ENCODE assay signal across 1 cellular context in the genomic region with DNA sequence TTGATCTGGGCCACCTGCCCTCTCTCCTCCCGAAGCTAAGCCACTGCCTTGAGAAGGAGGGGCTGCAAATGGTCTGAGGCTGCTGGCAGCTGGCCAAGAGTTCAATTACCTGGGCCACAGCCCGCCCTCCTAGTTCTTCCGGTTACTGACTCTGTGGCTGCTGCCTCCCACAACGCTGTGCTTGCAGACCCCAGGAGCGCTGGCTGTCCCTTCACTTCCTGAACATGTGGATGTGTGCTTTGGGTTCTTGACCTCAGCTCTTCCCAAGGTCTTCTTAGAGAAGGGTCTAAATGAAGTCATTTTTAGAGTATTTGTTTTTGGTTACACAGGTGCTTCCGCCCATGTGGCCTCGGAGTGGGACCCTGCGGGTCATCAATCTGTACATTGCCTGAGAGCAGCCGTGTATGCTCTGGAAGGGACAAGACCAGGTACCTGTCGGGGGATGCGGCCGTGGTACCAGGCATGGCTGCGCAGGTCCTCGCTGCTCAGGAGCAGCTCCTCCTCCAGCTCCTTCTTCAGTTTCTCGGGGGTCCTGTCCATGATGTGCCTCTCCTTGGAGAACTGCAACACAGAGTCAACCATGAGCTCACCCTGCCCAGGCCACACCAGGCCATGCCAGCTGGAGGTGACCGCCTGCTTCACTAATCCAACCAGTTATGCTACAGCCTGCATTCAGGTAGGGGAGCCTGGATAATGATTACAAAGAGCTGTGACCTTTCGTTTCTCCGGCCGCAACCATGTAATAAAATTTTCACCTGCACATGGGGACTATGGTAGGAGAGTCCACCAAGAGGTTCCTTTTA.
TF ChIP-seq lines count a peak whose summit lies in the region.

No MANE protein-coding gene starts in this region.

TF ChIP-seq in HepG2, 621 proteins besides CTCF, POLR2A, EP300 and RAD21 (continued from another document and continues in another):
- TF ChIP-seq, protein P1, sequence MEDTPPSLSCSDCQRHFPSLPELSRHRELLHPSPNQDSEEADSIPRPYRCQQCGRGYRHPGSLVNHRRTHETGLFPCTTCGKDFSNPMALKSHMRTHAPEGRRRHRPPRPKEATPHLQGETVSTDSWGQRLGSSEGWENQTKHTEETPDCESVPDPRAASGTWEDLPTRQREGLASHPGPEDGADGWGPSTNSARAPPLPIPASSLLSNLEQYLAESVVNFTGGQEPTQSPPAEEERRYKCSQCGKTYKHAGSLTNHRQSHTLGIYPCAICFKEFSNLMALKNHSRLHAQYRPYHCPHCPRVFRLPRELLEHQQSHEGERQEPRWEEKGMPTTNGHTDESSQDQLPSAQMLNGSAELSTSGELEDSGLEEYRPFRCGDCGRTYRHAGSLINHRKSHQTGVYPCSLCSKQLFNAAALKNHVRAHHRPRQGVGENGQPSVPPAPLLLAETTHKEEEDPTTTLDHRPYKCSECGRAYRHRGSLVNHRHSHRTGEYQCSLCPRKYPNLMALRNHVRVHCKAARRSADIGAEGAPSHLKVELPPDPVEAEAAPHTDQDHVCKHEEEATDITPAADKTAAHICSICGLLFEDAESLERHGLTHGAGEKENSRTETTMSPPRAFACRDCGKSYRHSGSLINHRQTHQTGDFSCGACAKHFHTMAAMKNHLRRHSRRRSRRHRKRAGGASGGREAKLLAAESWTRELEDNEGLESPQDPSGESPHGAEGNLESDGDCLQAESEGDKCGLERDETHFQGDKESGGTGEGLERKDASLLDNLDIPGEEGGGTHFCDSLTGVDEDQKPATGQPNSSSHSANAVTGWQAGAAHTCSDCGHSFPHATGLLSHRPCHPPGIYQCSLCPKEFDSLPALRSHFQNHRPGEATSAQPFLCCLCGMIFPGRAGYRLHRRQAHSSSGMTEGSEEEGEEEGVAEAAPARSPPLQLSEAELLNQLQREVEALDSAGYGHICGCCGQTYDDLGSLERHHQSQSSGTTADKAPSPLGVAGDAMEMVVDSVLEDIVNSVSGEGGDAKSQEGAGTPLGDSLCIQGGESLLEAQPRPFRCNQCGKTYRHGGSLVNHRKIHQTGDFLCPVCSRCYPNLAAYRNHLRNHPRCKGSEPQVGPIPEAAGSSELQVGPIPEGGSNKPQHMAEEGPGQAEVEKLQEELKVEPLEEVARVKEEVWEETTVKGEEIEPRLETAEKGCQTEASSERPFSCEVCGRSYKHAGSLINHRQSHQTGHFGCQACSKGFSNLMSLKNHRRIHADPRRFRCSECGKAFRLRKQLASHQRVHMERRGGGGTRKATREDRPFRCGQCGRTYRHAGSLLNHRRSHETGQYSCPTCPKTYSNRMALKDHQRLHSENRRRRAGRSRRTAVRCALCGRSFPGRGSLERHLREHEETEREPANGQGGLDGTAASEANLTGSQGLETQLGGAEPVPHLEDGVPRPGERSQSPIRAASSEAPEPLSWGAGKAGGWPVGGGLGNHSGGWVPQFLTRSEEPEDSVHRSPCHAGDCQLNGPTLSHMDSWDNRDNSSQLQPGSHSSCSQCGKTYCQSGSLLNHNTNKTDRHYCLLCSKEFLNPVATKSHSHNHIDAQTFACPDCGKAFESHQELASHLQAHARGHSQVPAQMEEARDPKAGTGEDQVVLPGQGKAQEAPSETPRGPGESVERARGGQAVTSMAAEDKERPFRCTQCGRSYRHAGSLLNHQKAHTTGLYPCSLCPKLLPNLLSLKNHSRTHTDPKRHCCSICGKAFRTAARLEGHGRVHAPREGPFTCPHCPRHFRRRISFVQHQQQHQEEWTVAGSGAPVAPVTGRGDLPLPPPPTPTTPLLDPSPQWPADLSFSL (CRISPR knock-in tag; IDR thresholded peaks at IDR 0.05), result no peak
- no peak for TF ChIP-seq ZNF510 (CRISPR knock-in tag; IDR thresholded peaks at IDR 0.05; ENCODE audit: low read depth)
- TF ChIP-seq, protein P2, sequence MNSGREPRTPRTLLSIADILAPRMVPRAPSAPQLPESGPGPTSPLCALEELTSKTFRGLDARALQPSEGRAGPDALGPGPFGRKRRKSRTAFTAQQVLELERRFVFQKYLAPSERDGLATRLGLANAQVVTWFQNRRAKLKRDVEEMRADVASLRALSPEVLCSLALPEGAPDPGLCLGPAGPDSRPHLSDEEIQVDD (CRISPR knock-in tag; IDR thresholded peaks at IDR 0.05; ENCODE audit: borderline replicate concordance), result peak; percentile 56; the same call in 1 of the 2 replicates
- no peak for TF ChIP-seq NFATC3 (CRISPR knock-in tag; IDR thresholded peaks at IDR 0.05)
- TF ChIP-seq PCBP1 (IDR thresholded peaks at IDR 0.05; ENCODE audit: borderline replicate concordance, low read depth, low read length), result no peak
- no peak for TF ChIP-seq ZNF549 (CRISPR knock-in tag; IDR thresholded peaks at IDR 0.05)
- TF ChIP-seq, protein P3, sequence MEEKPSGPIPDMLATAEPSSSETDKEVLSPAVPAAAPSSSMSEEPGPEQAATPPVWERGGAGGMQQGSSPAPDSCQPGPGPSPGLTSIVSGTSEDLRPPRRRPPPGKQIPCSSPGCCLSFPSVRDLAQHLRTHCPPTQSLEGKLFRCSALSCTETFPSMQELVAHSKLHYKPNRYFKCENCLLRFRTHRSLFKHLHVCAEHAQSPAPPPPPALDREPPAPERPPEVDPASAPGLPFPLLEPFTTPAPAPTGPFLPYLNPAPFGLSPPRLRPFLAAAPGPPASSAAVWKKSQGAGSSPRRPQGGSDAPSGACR (CRISPR knock-in tag; IDR thresholded peaks at IDR 0.05), result no peak
- 0 out of 2 replicates have a peak, but pooled peaks have one; percentile 19 for TF ChIP-seq ZNF703 (CRISPR knock-in tag; IDR thresholded peaks at IDR 0.05; ENCODE audit: borderline replicate concordance)
- TF ChIP-seq FOXK1 (CRISPR knock-in tag; IDR thresholded peaks at IDR 0.05; ENCODE audit: borderline replicate concordance, low read depth), result peak; percentile 65
- TF ChIP-seq, protein P4, sequence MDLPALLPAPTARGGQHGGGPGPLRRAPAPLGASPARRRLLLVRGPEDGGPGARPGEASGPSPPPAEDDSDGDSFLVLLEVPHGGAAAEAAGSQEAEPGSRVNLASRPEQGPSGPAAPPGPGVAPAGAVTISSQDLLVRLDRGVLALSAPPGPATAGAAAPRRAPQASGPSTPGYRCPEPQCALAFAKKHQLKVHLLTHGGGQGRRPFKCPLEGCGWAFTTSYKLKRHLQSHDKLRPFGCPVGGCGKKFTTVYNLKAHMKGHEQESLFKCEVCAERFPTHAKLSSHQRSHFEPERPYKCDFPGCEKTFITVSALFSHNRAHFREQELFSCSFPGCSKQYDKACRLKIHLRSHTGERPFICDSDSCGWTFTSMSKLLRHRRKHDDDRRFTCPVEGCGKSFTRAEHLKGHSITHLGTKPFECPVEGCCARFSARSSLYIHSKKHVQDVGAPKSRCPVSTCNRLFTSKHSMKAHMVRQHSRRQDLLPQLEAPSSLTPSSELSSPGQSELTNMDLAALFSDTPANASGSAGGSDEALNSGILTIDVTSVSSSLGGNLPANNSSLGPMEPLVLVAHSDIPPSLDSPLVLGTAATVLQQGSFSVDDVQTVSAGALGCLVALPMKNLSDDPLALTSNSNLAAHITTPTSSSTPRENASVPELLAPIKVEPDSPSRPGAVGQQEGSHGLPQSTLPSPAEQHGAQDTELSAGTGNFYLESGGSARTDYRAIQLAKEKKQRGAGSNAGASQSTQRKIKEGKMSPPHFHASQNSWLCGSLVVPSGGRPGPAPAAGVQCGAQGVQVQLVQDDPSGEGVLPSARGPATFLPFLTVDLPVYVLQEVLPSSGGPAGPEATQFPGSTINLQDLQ (CRISPR knock-in tag; IDR thresholded peaks at IDR 0.05), result no peak; the same call in 1 of the 2 replicates
- TF ChIP-seq, protein P5, sequence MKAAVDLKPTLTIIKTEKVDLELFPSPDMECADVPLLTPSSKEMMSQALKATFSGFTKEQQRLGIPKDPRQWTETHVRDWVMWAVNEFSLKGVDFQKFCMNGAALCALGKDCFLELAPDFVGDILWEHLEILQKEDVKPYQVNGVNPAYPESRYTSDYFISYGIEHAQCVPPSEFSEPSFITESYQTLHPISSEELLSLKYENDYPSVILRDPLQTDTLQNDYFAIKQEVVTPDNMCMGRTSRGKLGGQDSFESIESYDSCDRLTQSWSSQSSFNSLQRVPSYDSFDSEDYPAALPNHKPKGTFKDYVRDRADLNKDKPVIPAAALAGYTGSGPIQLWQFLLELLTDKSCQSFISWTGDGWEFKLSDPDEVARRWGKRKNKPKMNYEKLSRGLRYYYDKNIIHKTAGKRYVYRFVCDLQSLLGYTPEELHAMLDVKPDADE (CRISPR knock-in tag; IDR thresholded peaks at IDR 0.05), result no peak
- TF ChIP-seq, protein P6, sequence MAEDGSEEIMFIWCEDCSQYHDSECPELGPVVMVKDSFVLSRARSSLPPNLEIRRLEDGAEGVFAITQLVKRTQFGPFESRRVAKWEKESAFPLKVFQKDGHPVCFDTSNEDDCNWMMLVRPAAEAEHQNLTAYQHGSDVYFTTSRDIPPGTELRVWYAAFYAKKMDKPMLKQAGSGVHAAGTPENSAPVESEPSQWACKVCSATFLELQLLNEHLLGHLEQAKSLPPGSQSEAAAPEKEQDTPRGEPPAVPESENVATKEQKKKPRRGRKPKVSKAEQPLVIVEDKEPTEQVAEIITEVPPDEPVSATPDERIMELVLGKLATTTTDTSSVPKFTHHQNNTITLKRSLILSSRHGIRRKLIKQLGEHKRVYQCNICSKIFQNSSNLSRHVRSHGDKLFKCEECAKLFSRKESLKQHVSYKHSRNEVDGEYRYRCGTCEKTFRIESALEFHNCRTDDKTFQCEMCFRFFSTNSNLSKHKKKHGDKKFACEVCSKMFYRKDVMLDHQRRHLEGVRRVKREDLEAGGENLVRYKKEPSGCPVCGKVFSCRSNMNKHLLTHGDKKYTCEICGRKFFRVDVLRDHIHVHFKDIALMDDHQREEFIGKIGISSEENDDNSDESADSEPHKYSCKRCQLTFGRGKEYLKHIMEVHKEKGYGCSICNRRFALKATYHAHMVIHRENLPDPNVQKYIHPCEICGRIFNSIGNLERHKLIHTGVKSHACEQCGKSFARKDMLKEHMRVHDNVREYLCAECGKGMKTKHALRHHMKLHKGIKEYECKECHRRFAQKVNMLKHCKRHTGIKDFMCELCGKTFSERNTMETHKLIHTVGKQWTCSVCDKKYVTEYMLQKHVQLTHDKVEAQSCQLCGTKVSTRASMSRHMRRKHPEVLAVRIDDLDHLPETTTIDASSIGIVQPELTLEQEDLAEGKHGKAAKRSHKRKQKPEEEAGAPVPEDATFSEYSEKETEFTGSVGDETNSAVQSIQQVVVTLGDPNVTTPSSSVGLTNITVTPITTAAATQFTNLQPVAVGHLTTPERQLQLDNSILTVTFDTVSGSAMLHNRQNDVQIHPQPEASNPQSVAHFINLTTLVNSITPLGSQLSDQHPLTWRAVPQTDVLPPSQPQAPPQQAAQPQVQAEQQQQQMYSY (CRISPR knock-in tag; IDR thresholded peaks at IDR 0.05), result no peak
- TF ChIP-seq, protein P7, sequence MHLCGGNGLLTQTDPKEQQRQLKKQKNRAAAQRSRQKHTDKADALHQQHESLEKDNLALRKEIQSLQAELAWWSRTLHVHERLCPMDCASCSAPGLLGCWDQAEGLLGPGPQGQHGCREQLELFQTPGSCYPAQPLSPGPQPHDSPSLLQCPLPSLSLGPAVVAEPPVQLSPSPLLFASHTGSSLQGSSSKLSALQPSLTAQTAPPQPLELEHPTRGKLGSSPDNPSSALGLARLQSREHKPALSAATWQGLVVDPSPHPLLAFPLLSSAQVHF (CRISPR knock-in tag; IDR thresholded peaks at IDR 0.05), result peak; percentile 61; the same call in 1 of the 2 replicates
- TF ChIP-seq PAWR (CRISPR knock-in tag; IDR thresholded peaks at IDR 0.05; ENCODE audit: borderline replicate concordance), result no peak
- TF ChIP-seq RBM22 (optimal IDR thresholded peaks at IDR 0.05; ENCODE audit: low read length), result no peak
- no peak for TF ChIP-seq ZNF138 (CRISPR knock-in tag; IDR thresholded peaks at IDR 0.05; ENCODE audit: low read depth)
- TF ChIP-seq ZNF709 (CRISPR knock-in tag; IDR thresholded peaks at IDR 0.05), result peak; percentile 28; the same call in 1 of the 2 replicates
- peak; percentile 81 for TF ChIP-seq ZNF564 (CRISPR knock-in tag; IDR thresholded peaks at IDR 0.05)
- peak; percentile 85 for TF ChIP-seq ZNF781 (CRISPR knock-in tag; IDR thresholded peaks at IDR 0.05; ENCODE audit: borderline replicate concordance, not compliant biosample characterization)
- TF ChIP-seq MIER2 (CRISPR knock-in tag; IDR thresholded peaks at IDR 0.05), result no peak; the same call in 1 of the 2 replicates
- TF ChIP-seq ZNF331 (CRISPR knock-in tag; IDR thresholded peaks at IDR 0.05), result peak; percentile 36; the same call in 1 of the 2 replicates
- no peak for TF ChIP-seq GTF2F1 (IDR thresholded peaks at IDR 0.05; ENCODE audit: low read length)
- TF ChIP-seq, protein P8, sequence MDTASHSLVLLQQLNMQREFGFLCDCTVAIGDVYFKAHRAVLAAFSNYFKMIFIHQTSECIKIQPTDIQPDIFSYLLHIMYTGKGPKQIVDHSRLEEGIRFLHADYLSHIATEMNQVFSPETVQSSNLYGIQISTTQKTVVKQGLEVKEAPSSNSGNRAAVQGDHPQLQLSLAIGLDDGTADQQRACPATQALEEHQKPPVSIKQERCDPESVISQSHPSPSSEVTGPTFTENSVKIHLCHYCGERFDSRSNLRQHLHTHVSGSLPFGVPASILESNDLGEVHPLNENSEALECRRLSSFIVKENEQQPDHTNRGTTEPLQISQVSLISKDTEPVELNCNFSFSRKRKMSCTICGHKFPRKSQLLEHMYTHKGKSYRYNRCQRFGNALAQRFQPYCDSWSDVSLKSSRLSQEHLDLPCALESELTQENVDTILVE (CRISPR knock-in tag; IDR thresholded peaks at IDR 0.05), result peak; percentile 67
- TF ChIP-seq IRX3 (CRISPR knock-in tag; IDR thresholded peaks at IDR 0.05; ENCODE audit: borderline replicate concordance, low read depth), result peak; percentile 75; the same call in 1 of the 2 replicates
- peak; percentile 92 for TF ChIP-seq ZNF614 (CRISPR knock-in tag; IDR thresholded peaks at IDR 0.05; ENCODE audit: borderline replicate concordance)
- TF ChIP-seq, protein P9, sequence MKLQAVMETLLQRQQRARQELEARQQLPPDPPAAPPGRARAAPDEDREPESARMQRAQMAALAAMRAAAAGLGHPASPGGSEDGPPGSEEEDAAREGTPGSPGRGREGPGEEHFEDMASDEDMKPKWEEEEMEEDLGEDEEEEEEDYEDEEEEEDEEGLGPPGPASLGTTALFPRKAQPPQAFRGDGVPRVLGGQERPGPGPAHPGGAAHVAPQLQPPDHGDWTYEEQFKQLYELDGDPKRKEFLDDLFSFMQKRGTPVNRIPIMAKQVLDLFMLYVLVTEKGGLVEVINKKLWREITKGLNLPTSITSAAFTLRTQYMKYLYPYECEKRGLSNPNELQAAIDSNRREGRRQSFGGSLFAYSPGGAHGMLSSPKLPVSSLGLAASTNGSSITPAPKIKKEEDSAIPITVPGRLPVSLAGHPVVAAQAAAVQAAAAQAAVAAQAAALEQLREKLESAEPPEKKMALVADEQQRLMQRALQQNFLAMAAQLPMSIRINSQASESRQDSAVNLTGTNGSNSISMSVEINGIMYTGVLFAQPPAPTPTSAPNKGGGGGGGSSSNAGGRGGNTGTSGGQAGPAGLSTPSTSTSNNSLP (IDR thresholded peaks at IDR 0.05; ENCODE audit: low read depth, low read length), result no peak
- TF ChIP-seq RFX3 (CRISPR knock-in tag; IDR thresholded peaks at IDR 0.05), result no peak
- peak; percentile 84 for TF ChIP-seq IRF2 (CRISPR knock-in tag; IDR thresholded peaks at IDR 0.05)
- TF ChIP-seq MED1 (CRISPR knock-in tag; IDR thresholded peaks at IDR 0.05), result peak; percentile 96
- peak; percentile 12; the same call in 1 of the 2 replicates for TF ChIP-seq HNF4G (IDR thresholded peaks at IDR 0.05; ENCODE audit: borderline replicate concordance, low read depth, low read length)
- TF ChIP-seq HNF4G (CRISPR knock-in tag; IDR thresholded peaks at IDR 0.05; ENCODE audit: borderline replicate concordance, low read depth), result peak; percentile 65; the same call in 1 of the 2 replicates
- TF ChIP-seq PITX1 (CRISPR knock-in tag; IDR thresholded peaks at IDR 0.05), result peak; percentile 72
